28 cellular contexts compared by ENCODE assay signal in the genomic region with DNA sequence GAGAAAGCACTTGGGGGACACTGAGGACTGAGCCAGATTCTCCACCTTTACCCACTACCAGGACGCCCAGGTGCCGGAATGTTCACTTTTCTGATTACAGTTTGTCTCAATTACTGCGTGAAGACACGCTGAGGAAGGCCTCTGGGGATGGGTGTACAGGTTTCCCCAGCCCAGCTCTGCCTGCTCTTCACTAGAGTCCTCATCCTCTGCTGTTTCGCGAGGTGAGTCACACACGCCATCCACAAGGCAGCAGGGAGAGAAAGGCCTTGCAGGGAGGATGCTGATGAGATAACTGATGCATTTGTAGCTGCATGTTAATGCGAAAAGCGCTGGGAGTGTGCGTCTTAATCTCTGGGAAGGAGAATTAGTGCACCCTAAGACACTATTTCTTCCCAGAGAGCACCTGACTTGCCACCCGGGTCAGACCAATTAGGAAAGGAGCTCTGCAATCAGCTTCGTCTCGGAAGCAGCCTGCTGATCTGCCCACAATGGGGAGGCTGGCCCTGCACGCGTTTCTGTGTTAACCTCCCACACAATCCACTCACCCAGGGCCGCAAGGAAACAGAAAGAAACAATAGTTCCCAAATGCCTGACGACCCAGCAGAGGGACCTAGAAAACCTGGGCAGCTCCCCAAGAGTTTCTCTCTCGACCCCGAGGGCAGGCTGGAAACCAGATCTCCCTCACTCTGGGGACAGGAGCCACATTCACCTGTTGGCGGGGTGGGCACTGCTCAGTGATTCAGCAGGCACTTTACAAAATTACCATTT.
"Had no signal": no experiment of that assay in that cellular context is flagged by ENCODE, and none has a peak within 500 bp of the region (broad histone marks: within the 10 kb centered on the region; RNA-seq: fewer than 3 reads in every experiment).

No MANE protein-coding gene starts in this region.

- ATAC-seq: Panc1 had no signal

- H3K4me1 ChIP-seq: ascending aorta, SJCRH30 had no signal

- H3K4me1 Mint-ChIP-seq: activated CD4-positive, alpha-beta memory T cell treated with anti-CD3 and anti-CD28 coated beads, Interleukin-2, amount 10 ng/mL, durations not matched to agents 7 days and 5 days; activated naive CD4-positive, alpha-beta T cell treated with anti-CD3 and anti-CD28 coated beads, Interleukin-2, amount 50 U/mL, for 24 hours; activated naive CD8-positive, alpha-beta T cell treated with anti-CD3 and anti-CD28 coated beads, Interleukin-2, amount 10 ng/mL, durations not matched to agents 7 days and 5 days had no signal

- DNase-seq: activated CD4-positive, alpha-beta memory T cell treated with anti-CD3 and anti-CD28 coated beads, Interleukin-2, amount 10 ng/mL, durations not matched to agents 7 days and 5 days; activated CD4-positive, alpha-beta T cell treated with anti-CD3 and anti-CD28 coated beads for 1 hour; activated CD4-positive, alpha-beta T cell treated with anti-CD3 and anti-CD28 coated beads for 48 hours; activated CD4-positive, CD25-positive, alpha-beta regulatory T cell; activated gamma-delta T cell; activated naive CD4-positive, alpha-beta T cell treated with Interleukin-2 at 50 U/mL for 16 hours; activated naive CD8-positive, alpha-beta T cell treated with anti-CD3 and anti-CD28 coated beads, Interleukin-2, amount 10 ng/mL, durations not matched to agents 7 days and 5 days; activated T-cell treated with anti-CD3 and anti-CD28 coated beads, Interleukin-2, amount 50 U/mL, for 24 hours; Kasumi-1; KG1; MG63; NCI-H1092; NCI-H1417; NCI-H187 treated with DMSO at 0.1 percent for 48 hours; NCI-H2081; NCI-H226; NCI-H446 treated with DMSO at 0.1 percent for 48 hours; NCI-H524; SHP77; SJCRH30; T1000; WERI-Rb-1 had no signal

- H3K9me3 Mint-ChIP-seq: activated naive CD4-positive, alpha-beta T cell treated with anti-CD3 and anti-CD28 coated beads, Interleukin-2, amount 50 U/mL, for 24 hours; activated naive CD8-positive, alpha-beta T cell treated with anti-CD3 and anti-CD28 coated beads, Interleukin-2, amount 10 ng/mL, durations not matched to agents 7 days and 5 days; activated T-cell treated with anti-CD3 and anti-CD28 coated beads, Interleukin-2, amount 50 U/mL, for 24 hours; activated T-helper 2 cell treated with anti-CD3 and anti-CD28 coated beads, Interferon-gamma antibody, Interleukin-2, Interleukin-4, amounts not matched to agents 10 μg/mL and 5 μg/mL and 100 μg/mL, durations not matched to agents 14 hours and 24 hours and 36 hours had no signal

- H3K27ac ChIP-seq: ascending aorta, cardiac muscle cell, SJCRH30, SK-N-MC, WERI-Rb-1 had no signal

- H3K4me3 ChIP-seq: ascending aorta, cardiac muscle cell, MG63, SJCRH30, SK-N-MC had no signal

- H3K27me3 ChIP-seq: ascending aorta, cardiac muscle cell, MG63, SJCRH30 had no signal

- H3K27me3 Mint-ChIP-seq: activated CD4-positive, alpha-beta memory T cell treated with anti-CD3 and anti-CD28 coated beads, Interleukin-2, amount 10 ng/mL, durations not matched to agents 7 days and 5 days; activated naive CD4-positive, alpha-beta T cell treated with anti-CD3 and anti-CD28 coated beads, Interleukin-2, amount 50 U/mL, for 24 hours; activated naive CD8-positive, alpha-beta T cell treated with anti-CD3 and anti-CD28 coated beads, Interleukin-2, amount 10 ng/mL, durations not matched to agents 7 days and 5 days; activated T-cell treated with anti-CD3 and anti-CD28 coated beads, Interleukin-2, amount 50 U/mL, for 24 hours had no signal

- H3K27ac Mint-ChIP-seq: activated CD4-positive, alpha-beta memory T cell treated with anti-CD3 and anti-CD28 coated beads, Interleukin-2, amount 10 ng/mL, durations not matched to agents 7 days and 5 days; activated naive CD4-positive, alpha-beta T cell treated with anti-CD3 and anti-CD28 coated beads, Interleukin-2, amount 50 U/mL, for 24 hours; activated naive CD8-positive, alpha-beta T cell treated with anti-CD3 and anti-CD28 coated beads, Interleukin-2, amount 10 ng/mL, durations not matched to agents 7 days and 5 days; activated T-cell treated with anti-CD3 and anti-CD28 coated beads, Interleukin-2, amount 50 U/mL, for 24 hours; activated T-helper 2 cell treated with anti-CD3 and anti-CD28 coated beads, Interferon-gamma antibody, Interleukin-2, Interleukin-4, amounts not matched to agents 10 μg/mL and 5 μg/mL and 100 μg/mL, durations not matched to agents 14 hours and 24 hours and 36 hours had no signal

- H3K36me3 Mint-ChIP-seq: activated naive CD4-positive, alpha-beta T cell treated with anti-CD3 and anti-CD28 coated beads, Interleukin-2, amount 50 U/mL, for 24 hours; activated naive CD8-positive, alpha-beta T cell treated with anti-CD3 and anti-CD28 coated beads, Interleukin-2, amount 10 ng/mL, durations not matched to agents 7 days and 5 days had no signal

- H3K36me3 ChIP-seq: ascending aorta, cardiac muscle cell, MG63, SJCRH30, WERI-Rb-1 had no signal

- H3K9me3 ChIP-seq: ascending aorta, MG63, SJCRH30 had no signal

- H3K4me3 Mint-ChIP-seq: activated CD4-positive, alpha-beta memory T cell treated with anti-CD3 and anti-CD28 coated beads, Interleukin-2, amount 10 ng/mL, durations not matched to agents 7 days and 5 days; activated naive CD4-positive, alpha-beta T cell treated with anti-CD3 and anti-CD28 coated beads, Interleukin-2, amount 50 U/mL, for 24 hours; activated naive CD8-positive, alpha-beta T cell treated with anti-CD3 and anti-CD28 coated beads, Interleukin-2, amount 10 ng/mL, durations not matched to agents 7 days and 5 days; activated T-cell treated with anti-CD3 and anti-CD28 coated beads, Interleukin-2, amount 50 U/mL, for 24 hours had no signal
